Comparison of ENCODE assay signal across 22 cellular contexts in genomic region chr18:78670778-78671405, GRCh38.
"Had no signal": no experiment of that assay in that cellular context is flagged by ENCODE, and none has a peak within 500 bp of the region (broad histone marks: within the 10 kb centered on the region; RNA-seq: fewer than 3 reads in every experiment).

No MANE protein-coding gene starts in this region.

- H3K27ac ChIP-seq: coronary artery, epithelial cell of prostate, gastroesophageal sphincter, heart left ventricle, left ventricle myocardium inferior, right lobe of liver, stomach, suprapubic skin, tibial nerve had no signal

- H3K36me3 ChIP-seq: gastroesophageal sphincter, heart left ventricle, left ventricle myocardium inferior, right lobe of liver, stomach, suprapubic skin, tibial nerve had no signal

- H3K4me3 ChIP-seq: coronary artery, gastroesophageal sphincter, heart left ventricle, left ventricle myocardium inferior, right lobe of liver, stomach, suprapubic skin, tibial nerve had no signal

- H3K4me1 Mint-ChIP-seq: activated B cell treated with CpG ODN at 0.5 μM for 24 hours; activated CD4-positive, alpha-beta memory T cell treated with anti-CD3 and anti-CD28 coated beads, Interleukin-2, amount 10 ng/mL, durations not matched to agents 7 days and 5 days; activated CD4-positive, alpha-beta T cell treated with anti-CD3 and anti-CD28 coated beads for 36 hours; activated naive CD4-positive, alpha-beta T cell treated with anti-CD3 and anti-CD28 coated beads, Interleukin-2, amount 10 ng/mL, durations not matched to agents 7 days and 5 days; nephron; stimulated activated memory B cell treated with anti-CD40 and anti-IgM and Interleukin-4, amounts not matched to agents 10 μg/mL and 1 μg/mL and 100 μg/mL, for 72 hours had no signal

- ATAC-seq: activated CD4-positive, alpha-beta T cell treated with anti-CD3 and anti-CD28 coated beads for 36 hours; gastroesophageal sphincter; heart left ventricle; right lobe of liver; stimulated activated memory B cell treated with anti-CD40 and anti-IgM and Interleukin-4, amounts not matched to agents 10 μg/mL and 1 μg/mL and 100 μg/mL, for 72 hours had no signal

- H3K9me3 ChIP-seq: gastroesophageal sphincter, heart left ventricle, left ventricle myocardium inferior, right lobe of liver, stomach, suprapubic skin, tibial nerve had no signal

- H3K4me1 ChIP-seq: gastroesophageal sphincter, heart left ventricle, left ventricle myocardium inferior, right lobe of liver, stomach, suprapubic skin, tibial nerve had no signal

- H3K27me3 ChIP-seq: heart left ventricle, right lobe of liver, stomach, tibial nerve had no signal

- H3K4me3 Mint-ChIP-seq: activated B cell treated with CpG ODN at 0.5 μM for 24 hours; activated CD4-positive, alpha-beta memory T cell treated with anti-CD3 and anti-CD28 coated beads, Interleukin-2, amount 10 ng/mL, durations not matched to agents 7 days and 5 days; activated CD4-positive, alpha-beta T cell treated with anti-CD3 and anti-CD28 coated beads for 36 hours; activated naive CD4-positive, alpha-beta T cell treated with anti-CD3 and anti-CD28 coated beads, Interleukin-2, amount 10 ng/mL, durations not matched to agents 7 days and 5 days; nephron; stimulated activated memory B cell treated with anti-CD40 and anti-IgM and Interleukin-4, amounts not matched to agents 10 μg/mL and 1 μg/mL and 100 μg/mL, for 72 hours had no signal

- H3K27me3 Mint-ChIP-seq: activated B cell treated with CpG ODN at 0.5 μM for 24 hours; activated CD4-positive, alpha-beta memory T cell treated with anti-CD3 and anti-CD28 coated beads, Interleukin-2, amount 10 ng/mL, durations not matched to agents 7 days and 5 days; activated CD4-positive, alpha-beta T cell treated with anti-CD3 and anti-CD28 coated beads for 36 hours; activated naive CD4-positive, alpha-beta T cell treated with anti-CD3 and anti-CD28 coated beads, Interleukin-2, amount 10 ng/mL, durations not matched to agents 7 days and 5 days; stimulated activated memory B cell treated with anti-CD40 and anti-IgM and Interleukin-4, amounts not matched to agents 10 μg/mL and 1 μg/mL and 100 μg/mL, for 72 hours had no signal

- DNase-seq: activated B cell treated with CpG ODN at 0.5 μM for 24 hours; activated CD4-positive, alpha-beta memory T cell treated with anti-CD3 and anti-CD28 coated beads, Interleukin-2, amount 10 ng/mL, durations not matched to agents 7 days and 5 days; activated CD4-positive, alpha-beta T cell treated with anti-CD3 and anti-CD28 coated beads for 36 hours; activated effector memory CD4-positive, alpha-beta T cell treated with anti-CD3 and anti-CD28 coated beads, Interleukin-2, amount 50 U/mL, for 16 hours; activated naive CD4-positive, alpha-beta T cell treated with anti-CD3 and anti-CD28 coated beads, Interleukin-2, amount 10 ng/mL, durations not matched to agents 7 days and 5 days; amygdala; heart left ventricle; kidney glomerular epithelial cell; left ventricle myocardium inferior; nucleus accumbens; right lobe of liver; small intestine; stimulated activated CD4-positive, alpha-beta T cell treated with anti-CD3 and anti-CD28 coated beads, Interleukin-15, amount 100 ng/mL, for 24 hours; stomach; T-helper 9 cell had no signal

- H3K27ac Mint-ChIP-seq: activated B cell treated with CpG ODN at 0.5 μM for 24 hours; activated CD4-positive, alpha-beta memory T cell treated with anti-CD3 and anti-CD28 coated beads, Interleukin-2, amount 10 ng/mL, durations not matched to agents 7 days and 5 days; activated CD4-positive, alpha-beta T cell treated with anti-CD3 and anti-CD28 coated beads for 36 hours; activated naive CD4-positive, alpha-beta T cell treated with anti-CD3 and anti-CD28 coated beads, Interleukin-2, amount 10 ng/mL, durations not matched to agents 7 days and 5 days; nephron; stimulated activated memory B cell treated with anti-CD40 and anti-IgM and Interleukin-4, amounts not matched to agents 10 μg/mL and 1 μg/mL and 100 μg/mL, for 72 hours had no signal

- H3K36me3 Mint-ChIP-seq: activated naive CD4-positive, alpha-beta T cell treated with anti-CD3 and anti-CD28 coated beads, Interleukin-2, amount 10 ng/mL, durations not matched to agents 7 days and 5 days; stimulated activated memory B cell treated with anti-CD40 and anti-IgM and Interleukin-4, amounts not matched to agents 10 μg/mL and 1 μg/mL and 100 μg/mL, for 72 hours had no signal

- H3K9me3 Mint-ChIP-seq: activated B cell treated with CpG ODN at 0.5 μM for 24 hours; activated CD4-positive, alpha-beta memory T cell treated with anti-CD3 and anti-CD28 coated beads, Interleukin-2, amount 10 ng/mL, durations not matched to agents 7 days and 5 days; activated naive CD4-positive, alpha-beta T cell treated with anti-CD3 and anti-CD28 coated beads, Interleukin-2, amount 10 ng/mL, durations not matched to agents 7 days and 5 days; nephron; stimulated activated memory B cell treated with anti-CD40 and anti-IgM and Interleukin-4, amounts not matched to agents 10 μg/mL and 1 μg/mL and 100 μg/mL, for 72 hours had no signal
